In genomic region chr16:12541672-12542071, GRCh38 we compare ENCODE assay signal across 1 cellular context.
TF ChIP-seq lines count a peak whose summit lies in the region.

No MANE protein-coding gene starts in this region.

TF ChIP-seq in HepG2, 621 proteins besides CTCF, POLR2A, EP300 and RAD21 (continued from another document):
- no peak for TF ChIP-seq UBTF (CRISPR knock-in tag; IDR thresholded peaks at IDR 0.05)
- no peak for TF ChIP-seq ERF (CRISPR knock-in tag; IDR thresholded peaks at IDR 0.05)
- TF ChIP-seq XRCC5 (optimal IDR thresholded peaks at IDR 0.05; ENCODE audit: low read length) = no peak
- TF ChIP-seq ZNF512B (CRISPR knock-in tag; IDR thresholded peaks at IDR 0.05; ENCODE audit: borderline replicate concordance) = no peak
- no peak for TF ChIP-seq SKIL (CRISPR knock-in tag; IDR thresholded peaks at IDR 0.05; ENCODE audit: borderline replicate concordance)
- TF ChIP-seq JUNB (CRISPR knock-in tag; IDR thresholded peaks at IDR 0.05; ENCODE audit: borderline replicate concordance) = no peak
- no peak for TF ChIP-seq GATAD2A (CRISPR knock-in tag; IDR thresholded peaks at IDR 0.05)
- TF ChIP-seq ASH2L (IDR thresholded peaks at IDR 0.05; ENCODE audit: insufficient read length, low read depth, low read length) = no peak
- TF ChIP-seq CEBPB (IDR thresholded peaks at IDR 0.05; ENCODE audit: borderline replicate concordance, low read depth, low read length) = peak; percentile 83
- TF ChIP-seq ZNF205 (CRISPR knock-in tag; IDR thresholded peaks at IDR 0.05) = no peak
- TF ChIP-seq CEBPG (CRISPR knock-in tag; IDR thresholded peaks at IDR 0.05) = peak; percentile 45; the same call in 1 of the 2 replicates
- 0 out of 2 replicates have a peak, but pooled peaks have one; percentile 36 for TF ChIP-seq ATF3 (CRISPR knock-in tag; IDR thresholded peaks at IDR 0.05)
- no peak for TF ChIP-seq DR1 (CRISPR knock-in tag; IDR thresholded peaks at IDR 0.05)
- TF ChIP-seq ZMAT3 (CRISPR knock-in tag; conservative IDR thresholded peaks at IDR 0.05) = no peak
- TF ChIP-seq FOSL2 (CRISPR knock-in tag; IDR thresholded peaks at IDR 0.05) = no peak
- no peak for TF ChIP-seq RFXAP (CRISPR knock-in tag; IDR thresholded peaks at IDR 0.05; ENCODE audit: borderline replicate concordance)
- no peak for TF ChIP-seq RAD51 (IDR thresholded peaks at IDR 0.05; ENCODE audit: borderline replicate concordance)
- no peak for TF ChIP-seq RARA (CRISPR knock-in tag; IDR thresholded peaks at IDR 0.05)
- no peak for TF ChIP-seq KLF6 (CRISPR knock-in tag; IDR thresholded peaks at IDR 0.05)
- TF ChIP-seq CREM (IDR thresholded peaks at IDR 0.05) = no peak
- no peak for TF ChIP-seq CREM (CRISPR knock-in tag; IDR thresholded peaks at IDR 0.05)
- TF ChIP-seq CENPT (CRISPR knock-in tag; IDR thresholded peaks at IDR 0.05; ENCODE audit: low read depth) = no peak
- no peak for TF ChIP-seq KLF13 (CRISPR knock-in tag; IDR thresholded peaks at IDR 0.05)
- no peak for TF ChIP-seq ZNF574 (CRISPR knock-in tag; IDR thresholded peaks at IDR 0.05)
- no peak for TF ChIP-seq ZHX2 (IDR thresholded peaks at IDR 0.05; ENCODE audit: low read depth)
- no peak for TF ChIP-seq ZHX2 (CRISPR knock-in tag; IDR thresholded peaks at IDR 0.05; ENCODE audit: borderline replicate concordance)
- no peak for TF ChIP-seq ZKSCAN1 (IDR thresholded peaks at IDR 0.05; ENCODE audit: low read length)
- TF ChIP-seq ISX (CRISPR knock-in tag; conservative IDR thresholded peaks at IDR 0.05) = no peak
- no peak for TF ChIP-seq ZNF543 (CRISPR knock-in tag; IDR thresholded peaks at IDR 0.05)
- no peak for TF ChIP-seq NR2F1 (CRISPR knock-in tag; IDR thresholded peaks at IDR 0.05)
- TF ChIP-seq MTF1 (CRISPR knock-in tag; IDR thresholded peaks at IDR 0.05) = no peak
- no peak for TF ChIP-seq ZBTB49 (CRISPR knock-in tag; IDR thresholded peaks at IDR 0.05; ENCODE audit: borderline replicate concordance)
- TF ChIP-seq SALL1 (CRISPR knock-in tag; IDR thresholded peaks at IDR 0.05) = no peak
- no peak for TF ChIP-seq THAP8 (CRISPR knock-in tag; IDR thresholded peaks at IDR 0.05; ENCODE audit: borderline replicate concordance)
